ENCODE assay signal across 36 cellular contexts in the genomic region with DNA sequence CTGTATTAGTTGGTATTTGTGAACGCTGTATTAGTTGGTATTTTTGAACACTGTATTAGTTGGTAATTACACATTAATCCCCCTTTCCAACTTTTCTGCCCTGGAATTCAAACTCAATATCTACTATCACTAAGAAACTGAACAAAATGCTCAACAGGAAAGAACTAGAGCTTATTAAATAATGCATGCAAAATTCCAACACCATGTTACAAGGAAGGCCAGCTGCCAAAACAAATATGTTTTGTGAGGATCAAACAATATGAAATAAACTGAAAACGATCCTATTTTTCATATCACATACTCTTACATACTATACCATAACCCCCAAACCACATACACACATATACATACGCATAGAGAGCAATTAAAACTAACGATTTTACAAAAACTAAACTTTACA.
"Had no signal": no experiment of that assay in that cellular context is flagged by ENCODE, and none has a peak within 500 bp of the region (broad histone marks: within the 10 kb centered on the region; RNA-seq: fewer than 3 reads in every experiment).

No MANE protein-coding gene starts in this region.

- H3K9me3 Mint-ChIP-seq: activated B cell treated with CpG ODN at 0.5 μM for 24 hours; activated CD8-positive, alpha-beta T cell treated with anti-CD3 and anti-CD28 coated beads for 36 hours; activated T-cell treated with anti-CD3 and anti-CD28 coated beads, Interleukin-2, amount 50 U/mL, for 4 hours; activated T-helper 17 cell treated with anti-CD3 and anti-CD28 coated beads, Interleukin-2, amount 50 U/mL, for 72 hours; central memory CD8-positive, alpha-beta T cell; T-helper 2 cell treated with Interferon-gamma antibody and Interleukin-4, amounts not matched to agents 5 μg/mL and 100 μg/mL, for 36 hours had no signal

- H3K36me3 Mint-ChIP-seq: activated naive CD8-positive, alpha-beta T cell had no signal

- DNase-seq: activated B cell treated with CpG ODN at 0.5 μM for 24 hours; activated CD4-positive, alpha-beta T cell treated with anti-CD3 and anti-CD28 coated beads for 48 hours; activated CD4-positive, alpha-beta T cell treated with anti-CD3 and anti-CD28 coated beads, Interleukin-2, amount 50 U/mL, for 1 hour; activated CD4-positive, alpha-beta T cell treated with anti-CD3 and anti-CD28 coated beads, Interleukin-2, amount 50 U/mL, for 48 hours; activated CD8-positive, alpha-beta memory T cell treated with anti-CD3 and anti-CD28 coated beads for 24 hours; activated CD8-positive, alpha-beta T cell treated with anti-CD3 and anti-CD28 coated beads for 36 hours; activated effector memory CD4-positive, alpha-beta T cell treated with Interleukin-2 at 50 U/mL for 16 hours; activated gamma-delta T cell treated with Interleukin-2 at 50 U/mL for 16 hours; activated naive CD4-positive, alpha-beta T cell treated with anti-CD3 and anti-CD28 coated beads, Interleukin-2, amount 50 U/mL, for 16 hours; activated naive CD4-positive, alpha-beta T cell treated with Interleukin-2 at 50 U/mL for 16 hours; activated T-cell treated with anti-CD3 and anti-CD28 coated beads, Interleukin-2, amount 50 U/mL, for 4 hours; amniotic stem cell; anterior cingulate cortex; brain microvascular endothelial cell; cortex of kidney; dorsolateral prefrontal cortex; effector memory CD4-positive, alpha-beta T cell; endodermal cell; erythroblast; foreskin keratinocyte; gastrocnemius medialis; glutamatergic neuron; heart right ventricle; T-helper 17 cell; T1000; WERI-Rb-1 had no signal

- H3K4me3 ChIP-seq: dorsolateral prefrontal cortex, esophagus muscularis mucosa, gastrocnemius medialis, heart right ventricle, hepatocyte had no signal

- H3K4me1 Mint-ChIP-seq: activated B cell treated with CpG ODN at 0.5 μM for 24 hours; activated T-helper 17 cell treated with anti-CD3 and anti-CD28 coated beads, Interleukin-2, amount 50 U/mL, for 72 hours; central memory CD8-positive, alpha-beta T cell; endodermal cell; T-helper 17 cell had no signal

- H3K36me3 ChIP-seq: brain microvascular endothelial cell, esophagus muscularis mucosa, gastrocnemius medialis, WERI-Rb-1 had no signal

- FAIRE-seq: astrocyte, bronchial epithelial cell, colon had no signal

- H3K9me3 ChIP-seq: esophagus muscularis mucosa, gastrocnemius medialis, heart right ventricle had no signal

- ATAC-seq: activated CD4-positive, CD25-positive, alpha-beta regulatory T cell treated with anti-CD3 and anti-CD28 coated beads, Interleukin-2, amount 50 U/mL, for 24 hours; activated CD8-positive, alpha-beta T cell treated with anti-CD3 and anti-CD28 coated beads for 36 hours; activated T-cell treated with anti-CD3 and anti-CD28 coated beads, Interleukin-2, amount 50 U/mL, for 4 hours; activated T-helper 17 cell treated with anti-CD3 and anti-CD28 coated beads, Interleukin-2, amount 50 U/mL, for 72 hours; foreskin keratinocyte; gastrocnemius medialis; heart right ventricle; T-helper 17 cell had no signal

- H3K4me3 Mint-ChIP-seq: activated B cell treated with CpG ODN at 0.5 μM for 24 hours; activated CD8-positive, alpha-beta T cell treated with anti-CD3 and anti-CD28 coated beads for 36 hours; activated naive CD8-positive, alpha-beta T cell; activated T-cell treated with anti-CD3 and anti-CD28 coated beads, Interleukin-2, amount 50 U/mL, for 4 hours; activated T-helper 17 cell treated with anti-CD3 and anti-CD28 coated beads, Interleukin-2, amount 50 U/mL, for 72 hours; central memory CD8-positive, alpha-beta T cell; endodermal cell; T-helper 17 cell; T-helper 2 cell treated with Interferon-gamma antibody and Interleukin-4, amounts not matched to agents 5 μg/mL and 100 μg/mL, for 36 hours had no signal

- H3K27ac Mint-ChIP-seq: activated B cell treated with CpG ODN at 0.5 μM for 24 hours; activated CD8-positive, alpha-beta T cell treated with anti-CD3 and anti-CD28 coated beads for 36 hours; activated naive CD8-positive, alpha-beta T cell; activated T-helper 17 cell treated with anti-CD3 and anti-CD28 coated beads, Interleukin-2, amount 50 U/mL, for 72 hours; endodermal cell; T-helper 17 cell; T-helper 2 cell treated with Interferon-gamma antibody and Interleukin-4, amounts not matched to agents 5 μg/mL and 100 μg/mL, for 36 hours had no signal

- H3K27me3 ChIP-seq: brain microvascular endothelial cell, dorsolateral prefrontal cortex, esophagus muscularis mucosa, foreskin keratinocyte, gastrocnemius medialis, heart right ventricle, hepatocyte had no signal

- H3K27me3 Mint-ChIP-seq: activated B cell treated with CpG ODN at 0.5 μM for 24 hours had no signal
